Comparison of ENCODE assay signal across 30 cellular contexts in the genomic region with DNA sequence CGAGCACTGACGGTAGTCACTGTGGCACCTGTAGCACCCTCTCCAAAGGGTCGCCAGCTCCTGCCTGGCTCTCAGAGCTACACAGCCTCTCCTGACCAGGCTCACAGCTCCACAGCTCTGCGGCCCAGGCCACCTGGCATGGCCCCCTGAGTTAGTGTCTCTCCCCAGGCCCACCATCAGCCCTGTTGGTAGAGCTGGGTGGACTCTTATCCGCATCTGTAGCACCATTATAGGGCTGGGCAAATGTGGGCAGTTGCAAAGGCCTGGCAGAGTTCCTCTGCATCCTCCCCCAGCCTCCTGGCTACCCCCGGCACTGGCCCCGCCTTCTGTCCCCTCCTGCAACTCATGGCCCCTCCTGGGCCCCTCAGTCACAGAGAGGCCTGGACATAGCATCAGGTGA. TPM values are rescaled to one million over a fixed set of nuclear protein-coding genes. Genes with fewer than 3 reads are reported as not detected.
DNase-seq lines count a peak whose midpoint lies in the region; ATAC-seq and TF ChIP-seq lines count a peak whose summit lies in the region.
"Had no signal": no experiment of that assay in that cellular context is flagged by ENCODE, and none has a peak within 500 bp of the region (broad histone marks: within the 10 kb centered on the region; RNA-seq: fewer than 3 reads in every experiment).

No MANE protein-coding gene starts in this region.

- H3K36me3 Mint-ChIP-seq in chondrocyte (ENCODE audit: low read depth): no peaks in the 10 kb centered on the region
- H3K36me3 Mint-ChIP-seq: CD8-positive, alpha-beta T cell had no signal

- 83 to 90% (median 88%) methylated on average over 5 to 7 of the region's 7 CpGs for WGBS in heart left ventricle, 4 donors
- WGBS in aorta, 2 donors: 85 to 90% methylated on average over 7 of the region's 7 CpGs

- no peak for TF ChIP-seq POLR2A in heart left ventricle (IDR thresholded peaks at IDR 0.05)

- no peak for ATAC-seq in heart left ventricle
- no peak for ATAC-seq in left cardiac atrium
- no peak for ATAC-seq in lower lobe of right lung
- no peak for ATAC-seq in aorta (ENCODE audit: low FRiP score)
- ATAC-seq: A549; CD8-positive, alpha-beta T cell; GM12878; PC-3 had no signal

- H3K4me1 Mint-ChIP-seq in chondrocyte (ENCODE audit: low read depth): no peaks in the 10 kb centered on the region

- peak in 3 of 5 donors; percentile 8 to 48 (median 13) for DNase-seq in heart left ventricle
- DNase-seq in left cardiac atrium: no peak
- DNase-seq in chondrocyte (ENCODE audit: low spot score): peak; percentile 62
- peak; percentile 28 for DNase-seq in lower lobe of right lung
- DNase-seq in aorta: peak; percentile 22 to 50
- DNase-seq in NCI-H2171 (lab: John Stamatoyannopoulos, UW): no peak
- DNase-seq in RPMI8226: no peak
- DNase-seq: AML-193, C1 segment of cervical spinal cord, DMS 273 treated with DMSO at 0.1 percent for 48 hours, DMS79, EL, GDM1, GM23248, H7, KBM-7, MV-4-11, NCI-H1105, NCI-H1436 treated with DMSO at 0.1 percent for 48 hours, NCI-H187 treated with DMSO at 0.1 percent for 48 hours, NCI-H446, NCI-H524 treated with DMSO at 0.1 percent for 48 hours, NCI-H774, PC-3, SHP77 treated with DMSO at 0.1 percent for 48 hours had no signal

- peaks cover 0 to 25% (median under 1%) of the 10 kb centered on the region in 9 donors for H3K36me3 ChIP-seq in heart left ventricle
- H3K36me3 ChIP-seq in lower lobe of right lung: peaks cover 7% of the 10 kb centered on the region
- no peaks in the 10 kb centered on the region for H3K36me3 ChIP-seq in aorta (ENCODE audit: control insufficient read depth in 1 of 2, insufficient read depth in 2 of 2, low read length in 1 of 2)

- no peak overlapping the region for H3K4me3 ChIP-seq in heart left ventricle
- H3K4me3 ChIP-seq in lower lobe of right lung: no peak overlapping the region
- no peak overlapping the region for H3K4me3 ChIP-seq in aorta (ENCODE audit: low read length in 2 of 2)
- H3K4me3 ChIP-seq: A549, GM12878, GM23248 had no signal

- TF ChIP-seq CTCF in heart left ventricle (IDR thresholded peaks at IDR 0.05) (no peak), chondrocyte (IDR thresholded peaks at IDR 0.05) (no peak), lower lobe of right lung (IDR thresholded peaks at IDR 0.05) (no peak)

- H3K27me3 ChIP-seq in heart left ventricle (peaks cover 0 to 4% (median 0%) of the 10 kb centered on the region in 9 donors), lower lobe of right lung (ENCODE audit: low read depth) (no peaks in the 10 kb centered on the region), aorta (ENCODE audit: control insufficient read depth in 1 of 2, insufficient read depth in 2 of 2, low read length in 1 of 2) (no peaks in the 10 kb centered on the region)

- H3K9me3 ChIP-seq in heart left ventricle: no peaks in the 10 kb centered on the region
- H3K9me3 ChIP-seq in lower lobe of right lung: no peaks in the 10 kb centered on the region
- H3K9me3 ChIP-seq in aorta (ENCODE audit: control insufficient read depth, low read length): no peaks in the 10 kb centered on the region
- H3K9me3 ChIP-seq: A549 had no signal

- no peak overlapping the region for H3K4me3 Mint-ChIP-seq in chondrocyte (ENCODE audit: unreplicated experiment)
- H3K4me3 Mint-ChIP-seq: CD8-positive, alpha-beta T cell had no signal

- no peaks in the 10 kb centered on the region for H3K9me3 Mint-ChIP-seq in chondrocyte (ENCODE audit: low read depth)
- H3K9me3 Mint-ChIP-seq: CD8-positive, alpha-beta T cell had no signal

- H3K4me1 ChIP-seq in heart left ventricle: no peaks in the 10 kb centered on the region
- no peaks in the 10 kb centered on the region for H3K4me1 ChIP-seq in lower lobe of right lung
- no peaks in the 10 kb centered on the region for H3K4me1 ChIP-seq in aorta (ENCODE audit: control insufficient read depth in 1 of 2, insufficient read depth in 2 of 2, low read length in 2 of 2)

- no peak overlapping the region for H3K27ac Mint-ChIP-seq in chondrocyte (ENCODE audit: unreplicated experiment)
- H3K27ac Mint-ChIP-seq: CD8-positive, alpha-beta T cell had no signal

- H3K27ac ChIP-seq in heart left ventricle (no peak overlapping the region), lower lobe of right lung (no peak overlapping the region), aorta (ENCODE audit: low read depth in 1 of 2, low read length in 2 of 2) (no peak overlapping the region)
- H3K27ac ChIP-seq: A549, GM23248 had no signal

- intact Hi-C loops in heart left ventricle (cut with DNase I): no loop called here
- intact Hi-C loops in left cardiac atrium (cut with DNase I): no loop called here
- intact Hi-C loops in lower lobe of right lung (cut with DNase I): no loop called here
- intact Hi-C loops in aorta (cut with DNase I): no loop called here

- H3K27me3 Mint-ChIP-seq in chondrocyte (ENCODE audit: low read depth): peaks cover 2% of the 10 kb centered on the region

RNA-seq across cellular contexts. Expression of a gene that starts 18.2 kb away (rescaled TPM):
- total RNA-seq in heart left ventricle (not detected), left cardiac atrium (not detected), chondrocyte (not detected in 3 replicates), lower lobe of right lung (not detected), aorta (not detected)
- polyA plus RNA-seq in heart left ventricle (not detected), aorta (not detected)
- total RNA-seq: CD8-positive, alpha-beta T cell; GM12878; GM23248; H7; LHCN-M2; MCF 10A; PC-3 had no signal
- polyA plus RNA-seq: A549, GM12878, GM23248 had no signal

RNA-seq across cellular contexts. Expression of a gene that starts 25.9 kb away (rescaled TPM):
- total RNA-seq in heart left ventricle: 10 to 100 TPM in 2 of 9 donors, 1 to 10 TPM in 7; 1.7 to 13.0 (median 6.3) TPM
- polyA plus RNA-seq in heart left ventricle: 1 to 10 TPM; 2.4 to 5.8 TPM
- total RNA-seq in left cardiac atrium: 10 to 100 TPM in 1 of 2 donors, 1 to 10 TPM in 1; 6.8 to 16.4 TPM
- 0.31 to 0.64 TPM (median 0.32 TPM) in 3 replicates for total RNA-seq in chondrocyte
- 6.2 TPM for total RNA-seq in lower lobe of right lung
- total RNA-seq in aorta: 10 to 100 TPM; 16.3 to 35.3 TPM
- polyA plus RNA-seq in aorta: under 1 TPM; 0.13 to 0.15 TPM
- total RNA-seq: GM12878, GM23248, LHCN-M2, MCF 10A had no signal
- polyA plus RNA-seq: GM12878 had no signal

Comparison
In these comparisons a context has a peak if more than half of its experiments do, and no peak if none do; other contexts are left out.
1. DNase-seq: peak in heart left ventricle (3 of 5), chondrocyte (single experiment), lower lobe of right lung (single experiment) and aorta (2 of 2); none in left cardiac atrium (single experiment), NCI-H2171 (single experiment) and RPMI8226 (single experiment).